10 cellular contexts compared by ENCODE assay signal in genomic region chr13:91817250-91817649, GRCh38.
A peak's percentile ranks its signal among the peaks of the same experiment; 100 is the strongest.
DNase-seq lines count a peak whose midpoint lies in the region; ATAC-seq, FAIRE-seq and TF ChIP-seq lines count a peak whose summit lies in the region.
"Had no signal": no experiment of that assay in that cellular context is flagged by ENCODE, and none has a peak within 500 bp of the region (broad histone marks: within the 10 kb centered on the region; RNA-seq: fewer than 3 reads in every experiment).

No MANE protein-coding gene starts in this region.

- TF ChIP-seq POLR2A in GM12892 (IDR thresholded peaks at IDR 0.05; ENCODE audit: low read depth, low read length), result no peak

- peak; percentile 20 for TF ChIP-seq CTCF in fibroblast of villous mesenchyme (IDR thresholded peaks at IDR 0.05; ENCODE audit: insufficient read depth, low read depth, low read length)

- no peak for ATAC-seq in HG03565 (IDR thresholded peaks at IDR 0.05; ENCODE audit: unreplicated experiment)
- ATAC-seq in HG02885 (IDR thresholded peaks at IDR 0.05; ENCODE audit: poor library complexity, unreplicated experiment), result no peak

- no peak for FAIRE-seq in GM12892 (lab: Jason Lieb, UNC)

- DNase-seq in A172 (ENCODE audit: low spot score) (peak; percentile 40), HT-29 (ENCODE audit: low spot score) (peak; percentile 60), SHP77 (lab: John Stamatoyannopoulos, UW) (peak; percentile 33 to 64), fibroblast of villous mesenchyme (ENCODE audit: low read depth) (peak; percentile 3), GM12892 (ENCODE audit: insufficient read length) (no peak), KG1 (lab: John Stamatoyannopoulos, UW) (no peak)
- DNase-seq: C1 segment of cervical spinal cord, HFFc6 had no signal

- H3K4me3 ChIP-seq in fibroblast of villous mesenchyme (ENCODE audit: low read depth, low read length), result no peak overlapping the region

Comparison
In these comparisons a context has a peak if more than half of its experiments do, and no peak if none do; other contexts are left out.
1. DNase-seq: peak in A172 (single experiment), HT-29 (single experiment), SHP77 (2 of 2) and fibroblast of villous mesenchyme (single experiment); none in GM12892 (single experiment) and KG1 (single experiment).